In the genomic region with DNA sequence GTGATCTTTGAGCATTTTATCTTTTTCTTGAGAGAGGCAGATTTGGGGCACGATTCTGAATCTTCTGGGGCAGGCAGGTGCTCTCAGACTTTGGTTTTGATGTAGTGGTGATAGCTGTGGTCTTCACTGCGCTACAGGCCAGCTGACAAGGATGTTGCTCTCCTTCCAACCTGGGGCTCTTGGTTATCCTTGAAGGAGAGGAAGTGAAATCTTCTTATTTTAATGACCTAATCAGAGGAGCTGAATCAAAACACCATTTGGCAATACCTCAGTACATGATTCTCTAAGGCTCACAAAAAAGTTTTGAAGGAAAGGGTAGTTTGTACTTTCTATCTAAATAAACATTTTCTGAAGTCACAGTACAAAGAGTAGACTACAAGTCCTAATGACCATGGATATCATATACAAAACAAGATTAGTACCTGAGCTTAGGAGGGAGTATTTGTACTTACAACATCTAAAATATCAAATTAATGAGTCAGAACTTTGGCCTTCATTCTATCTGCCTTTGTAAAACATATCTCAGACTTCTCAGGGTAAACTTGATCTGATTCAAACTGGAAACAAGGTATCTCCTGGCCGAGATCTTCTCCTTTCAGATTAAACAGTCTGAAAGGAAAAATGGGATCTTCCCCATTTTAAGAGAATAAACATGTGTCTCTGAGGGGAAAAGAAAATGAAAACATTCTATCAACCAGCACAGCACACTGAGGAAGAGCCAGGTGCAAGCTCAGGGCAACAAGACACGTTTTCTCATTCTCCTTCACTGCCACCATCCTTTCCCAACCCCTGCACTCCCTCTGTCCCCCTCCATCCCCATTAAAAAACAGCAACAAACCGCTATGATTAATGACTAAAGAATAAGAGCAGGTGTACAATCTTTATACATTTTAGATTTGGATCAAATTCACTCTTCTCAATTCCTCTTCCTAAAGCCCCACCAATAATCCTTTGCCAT, we compare ENCODE assay signal across 8 cellular contexts.
A peak's percentile ranks its signal among the peaks of the same experiment; 100 is the strongest.
DNase-seq lines count a peak whose midpoint lies in the region; ATAC-seq and TF ChIP-seq lines count a peak whose summit lies in the region.

No MANE protein-coding gene starts in this region.

- H3K36me3 Mint-ChIP-seq in activated naive CD4-positive, alpha-beta T cell treated with anti-CD3 and anti-CD28 coated beads, Interleukin-2, amount 50 U/mL, for 72 hours, result no peaks in the 10 kb centered on the region
- H3K36me3 Mint-ChIP-seq in activated naive CD4-positive, alpha-beta T cell treated with anti-CD3 and anti-CD28 coated beads, Interleukin-2, amount 10 ng/mL, durations not matched to agents 7 days and 5 days, result no peaks in the 10 kb centered on the region
- no peaks in the 10 kb centered on the region for H3K36me3 Mint-ChIP-seq in T-cell

- no peaks in the 10 kb centered on the region for H3K27me3 Mint-ChIP-seq in activated naive CD4-positive, alpha-beta T cell treated with anti-CD3 and anti-CD28 coated beads, Interleukin-2, amount 10 ng/mL, durations not matched to agents 7 days and 5 days
- no peaks in the 10 kb centered on the region for H3K27me3 Mint-ChIP-seq in T-cell

- H3K9me3 ChIP-seq in stomach, result no peaks in the 10 kb centered on the region

- peaks cover 5 to 27% (median 15%) of the 10 kb centered on the region in 4 donors for H3K4me1 ChIP-seq in stomach

- CTCF ChIA-PET in activated naive CD4-positive, alpha-beta T cell treated with anti-CD3 and anti-CD28 coated beads, Interleukin-2, amount 10 ng/mL, durations not matched to agents 7 days and 5 days (lab: Charles Lee), result no interaction called here
- CTCF ChIA-PET in T-cell (lab: Charles Lee), result no interaction called here

- peak overlapping the region; percentile 77 to 79 for H3K27ac Mint-ChIP-seq in activated naive CD4-positive, alpha-beta T cell treated with anti-CD3 and anti-CD28 coated beads, Interleukin-2, amount 50 U/mL, for 72 hours
- no peak overlapping the region for H3K27ac Mint-ChIP-seq in activated naive CD4-positive, alpha-beta T cell treated with anti-CD3 and anti-CD28 coated beads, Interleukin-2, amount 10 ng/mL, durations not matched to agents 7 days and 5 days
- H3K27ac Mint-ChIP-seq in T-cell, result no peak overlapping the region

- H3K4me3 Mint-ChIP-seq in activated naive CD4-positive, alpha-beta T cell treated with anti-CD3 and anti-CD28 coated beads, Interleukin-2, amount 10 ng/mL, durations not matched to agents 7 days and 5 days, result no peak overlapping the region
- peak overlapping the region in 1 of 3 donors; percentile 5 for H3K4me3 Mint-ChIP-seq in T-cell

- peak overlapping the region; percentile 17 for H3K4me3 ChIP-seq in NB4 (ENCODE audit: low read depth, low read length)
- no peak overlapping the region for H3K4me3 ChIP-seq in epithelial cell of esophagus (ENCODE audit: low read length)
- no peak overlapping the region for H3K4me3 ChIP-seq in stomach

- TF ChIP-seq EP300 in stomach (IDR thresholded peaks at IDR 0.05), result no peak

- no peak for TF ChIP-seq CTCF in NB4 (IDR thresholded peaks at IDR 0.05; ENCODE audit: low read depth, low read length)
- TF ChIP-seq CTCF in epithelial cell of esophagus (IDR thresholded peaks at IDR 0.05; ENCODE audit: insufficient read depth, low read depth, low read length, missing control alignments), result no peak
- no peak for TF ChIP-seq CTCF in stomach (IDR thresholded peaks at IDR 0.05)

- peaks cover 9% of the 10 kb centered on the region for H3K4me1 Mint-ChIP-seq in activated naive CD4-positive, alpha-beta T cell treated with anti-CD3 and anti-CD28 coated beads, Interleukin-2, amount 10 ng/mL, durations not matched to agents 7 days and 5 days
- peaks cover 9 to 14% (median 14%) of the 10 kb centered on the region in 3 donors for H3K4me1 Mint-ChIP-seq in T-cell

- TF ChIP-seq POLR2A in NB4 (IDR thresholded peaks at IDR 0.05; ENCODE audit: extremely low read depth, insufficient read length) (no peak), stomach (IDR thresholded peaks at IDR 0.05) (no peak)

- intact Hi-C loops in stomach (cut with DNase I; ENCODE audit: low total_unique reads), result no loop called here

- POLR2A ChIA-PET in T-cell (lab: Charles Lee), result no interaction called here

- no peaks in the 10 kb centered on the region for H3K9me3 Mint-ChIP-seq in activated naive CD4-positive, alpha-beta T cell treated with anti-CD3 and anti-CD28 coated beads, Interleukin-2, amount 50 U/mL, for 72 hours
- H3K9me3 Mint-ChIP-seq in activated naive CD4-positive, alpha-beta T cell treated with anti-CD3 and anti-CD28 coated beads, Interleukin-2, amount 10 ng/mL, durations not matched to agents 7 days and 5 days, result no peaks in the 10 kb centered on the region
- no peaks in the 10 kb centered on the region for H3K9me3 Mint-ChIP-seq in T-cell

- peak overlapping the region in 4 of 5 donors; percentile 2 to 80 (median 62) for H3K27ac ChIP-seq in stomach

- DNase-seq in activated naive CD4-positive, alpha-beta T cell treated with anti-CD3 and anti-CD28 coated beads, Interleukin-2, amount 50 U/mL, for 72 hours (ENCODE audit: low spot score in 2 of 2), result no peak
- no peak for DNase-seq in activated naive CD4-positive, alpha-beta T cell treated with anti-CD3 and anti-CD28 coated beads, Interleukin-2, amount 10 ng/mL, durations not matched to agents 7 days and 5 days
- DNase-seq in NB4 (ENCODE audit: low read depth), result no peak
- peak; percentile 69 for DNase-seq in epithelial cell of esophagus (ENCODE audit: low read depth)
- no peak for DNase-seq in stomach
- no peak for DNase-seq in T-cell

- WGBS in stomach, 5 donors, result 47 to 57% (median 52%) methylated on average over 5 of the region's 5 CpGs

- peak in 1 of 2 donors; percentile 13 for ATAC-seq in activated naive CD4-positive, alpha-beta T cell treated with anti-CD3 and anti-CD28 coated beads, Interleukin-2, amount 50 U/mL, for 72 hours
- ATAC-seq in T-cell (replicated peaks in 1 of 4) (no peak), HG03571 (IDR thresholded peaks at IDR 0.05; ENCODE audit: unreplicated experiment) (no peak), GM18520 (IDR thresholded peaks at IDR 0.05; ENCODE audit: unreplicated experiment) (no peak)

- H3K27me3 ChIP-seq in stomach, result no peaks in the 10 kb centered on the region

- H3K36me3 ChIP-seq in stomach, result no peaks in the 10 kb centered on the region

Comparison
In these comparisons a context has a peak if more than half of its experiments do, and no peak if none do; other contexts are left out.
1. H3K27ac Mint-ChIP-seq: peak in activated naive CD4-positive, alpha-beta T cell treated with anti-CD3 and anti-CD28 coated beads, Interleukin-2, amount 50 U/mL, for 72 hours (2 of 2); none in activated naive CD4-positive, alpha-beta T cell treated with anti-CD3 and anti-CD28 coated beads, Interleukin-2, amount 10 ng/mL, durations not matched to agents 7 days and 5 days (single experiment) and T-cell (0 of 2).